In genomic region chr10:10598297-10598696, GRCh38 we compare ENCODE assay signal across 18 cellular contexts.
DNase-seq lines count a peak whose midpoint lies in the region; ATAC-seq and TF ChIP-seq lines count a peak whose summit lies in the region.
"Had no signal": no experiment of that assay in that cellular context is flagged by ENCODE, and none has a peak within 500 bp of the region (broad histone marks: within the 10 kb centered on the region; RNA-seq: fewer than 3 reads in every experiment).

No MANE protein-coding gene starts in this region.

- H2AFZ ChIP-seq in MM.1S (ENCODE audit: low read length): no peak overlapping the region

- intact Hi-C loops in heart left ventricle (cut with DNase I): no loop called here

- H3K4me1 ChIP-seq in MM.1S (ENCODE audit: low read length) (peaks cover 5% of the 10 kb centered on the region; the same call in 1 of the 2 replicates), heart left ventricle (no peaks in the 10 kb centered on the region)
- H3K4me1 ChIP-seq: sigmoid colon had no signal

- H3K4me3 ChIP-seq in MM.1S (ENCODE audit: low read length) (no peak overlapping the region), heart left ventricle (no peak overlapping the region)
- H3K4me3 ChIP-seq: dorsolateral prefrontal cortex, sigmoid colon had no signal

- no peak for TF ChIP-seq POLR2A in heart left ventricle (IDR thresholded peaks at IDR 0.05)

- CTCF ChIA-PET in GM10248 (lab: Yijun Ruan, JAX): no interaction called here

- no peaks in the 10 kb centered on the region for H3K79me2 ChIP-seq in MM.1S (ENCODE audit: low read length)

- H3K9me2 ChIP-seq in MM.1S (replicated peaks; ENCODE audit: insufficient read depth, low read length): no peaks in the 10 kb centered on the region

- H3K4me2 ChIP-seq in MM.1S (ENCODE audit: low read depth, low read length): peak overlapping the region; percentile 17; the same call in 1 of the 2 replicates

- no peaks in the 10 kb centered on the region for H3F3A ChIP-seq in MM.1S (ENCODE audit: insufficient read depth, low read length)

- no peaks in the 10 kb centered on the region for H4K20me1 ChIP-seq in MM.1S (ENCODE audit: insufficient read depth, low read length)

- TF ChIP-seq CTCF in GM10248 (IDR thresholded peaks at IDR 0.05; ENCODE audit: control extremely low read depth, extremely low read depth, low read depth, missing control alignments) (no peak), MM.1S (IDR thresholded peaks at IDR 0.05; ENCODE audit: low read length) (no peak), heart left ventricle (IDR thresholded peaks at IDR 0.05) (no peak)

- H3K27ac ChIP-seq in MM.1S (ENCODE audit: low read length): no peak overlapping the region
- H3K27ac ChIP-seq in heart left ventricle: no peak overlapping the region
- H3K27ac ChIP-seq: brain microvascular endothelial cell, dorsolateral prefrontal cortex, sigmoid colon had no signal

- no peak overlapping the region for H3K9ac ChIP-seq in MM.1S (ENCODE audit: low read length)

- H3K9me3 ChIP-seq in MM.1S (replicated peaks; ENCODE audit: insufficient read depth, low read length) (no peaks in the 10 kb centered on the region), heart left ventricle (no peaks in the 10 kb centered on the region)
- H3K9me3 ChIP-seq: sigmoid colon had no signal

- H3K27me3 ChIP-seq in MM.1S (replicated peaks; ENCODE audit: insufficient read depth, low read length) (no peaks in the 10 kb centered on the region), heart left ventricle (no peaks in the 10 kb centered on the region)
- H3K27me3 ChIP-seq: brain microvascular endothelial cell, dorsolateral prefrontal cortex, sigmoid colon had no signal

- H3K36me3 ChIP-seq in MM.1S (replicated peaks; ENCODE audit: insufficient read depth, low read length) (no peaks in the 10 kb centered on the region), heart left ventricle (no peaks in the 10 kb centered on the region)
- H3K36me3 ChIP-seq: brain microvascular endothelial cell, sigmoid colon had no signal

- peak; percentile 78 for ATAC-seq in GM19023 (IDR thresholded peaks at IDR 0.05; ENCODE audit: unreplicated experiment)
- ATAC-seq in HG02884 (IDR thresholded peaks at IDR 0.05; ENCODE audit: unreplicated experiment): peak; percentile 94
- ATAC-seq in heart left ventricle: no peak
- ATAC-seq in HG03521 (IDR thresholded peaks at IDR 0.05; ENCODE audit: unreplicated experiment): no peak

- DNase-seq in GM10248 (ENCODE audit: extremely low spot score): peak; percentile 5
- peak; percentile 92 for DNase-seq in MM.1S
- no peak for DNase-seq in heart left ventricle
- DNase-seq in stimulated activated CD4-positive, alpha-beta T cell treated with anti-CD3 and anti-CD28 coated beads, Interleukin-4, amount 100 ng/mL, for 4 hours: no peak
- no peak for DNase-seq in KG1 (lab: John Stamatoyannopoulos, UW)
- DNase-seq: activated CD4-positive, alpha-beta T cell treated with anti-CD3 and anti-CD28 coated beads for 1 hour; brain microvascular endothelial cell; COR-L47; dorsolateral prefrontal cortex; GDM1; midbrain; NCI-H2029 treated with DMSO at 0.1 percent for 48 hours; Right ventricle myocardium superior; sigmoid colon; stimulated activated CD4-positive, alpha-beta T cell treated with anti-CD3 and anti-CD28 coated beads, Interleukin-2, amount 100 ng/mL, for 48 hours had no signal

- 88 to 95% (median 92%) methylated on average over 5 of the region's 5 CpGs for WGBS in heart left ventricle, 4 donors

- POLR2A ChIA-PET in GM10248 (lab: Yijun Ruan, JAX): interaction anchor here (0.7 kb wide), 1 partner anchor 209 kb away, joined by 8 read pairs; no protein-coding TSS in a partner anchor

Comparison
In these comparisons a context has a peak if more than half of its experiments do, and no peak if none do; other contexts are left out.
1. DNase-seq: peak in GM10248 (single experiment) and MM.1S (single experiment); none in heart left ventricle (0 of 5), stimulated activated CD4-positive, alpha-beta T cell treated with anti-CD3 and anti-CD28 coated beads, Interleukin-4, amount 100 ng/mL, for 4 hours (0 of 2) and KG1 (single experiment).
2. ATAC-seq: peak in GM19023 (single experiment) and HG02884 (single experiment); none in heart left ventricle (0 of 4) and HG03521 (single experiment).